20 cellular contexts compared by ENCODE assay signal in genomic region chr2:130883520-130883919, GRCh38. TPM values are rescaled to one million over a fixed set of nuclear protein-coding genes. Genes with fewer than 3 reads are reported as not detected.
"Had no signal": no experiment of that assay in that cellular context is flagged by ENCODE, and none has a peak within 500 bp of the region (broad histone marks: within the 10 kb centered on the region; RNA-seq: fewer than 3 reads in every experiment).

No MANE protein-coding gene starts in this region.

- H3K9me3 Mint-ChIP-seq: stimulated activated naive B cell treated with anti-CD40 and anti-IgM and Interleukin-4, amounts not matched to agents 10 μg/mL and 1 μg/mL and 100 μg/mL, for 72 hours; stimulated activated naive CD8-positive, alpha-beta T cell treated with anti-CD3 and anti-CD28 coated beads, Interleukin-15, amount 100 ng/mL, for 72 hours had no signal

- H3K36me3 Mint-ChIP-seq: naive thymus-derived CD4-positive, alpha-beta T cell; stimulated activated naive B cell treated with anti-CD40 and anti-IgM and Interleukin-4, amounts not matched to agents 10 μg/mL and 1 μg/mL and 100 μg/mL, for 72 hours had no signal

- H3K27ac Mint-ChIP-seq: naive thymus-derived CD4-positive, alpha-beta T cell; stimulated activated naive B cell treated with anti-CD40 and anti-IgM and Interleukin-4, amounts not matched to agents 10 μg/mL and 1 μg/mL and 100 μg/mL, for 72 hours; stimulated activated naive CD8-positive, alpha-beta T cell treated with anti-CD3 and anti-CD28 coated beads, Interleukin-15, amount 100 ng/mL, for 72 hours had no signal

- H3K27ac ChIP-seq: coronary artery, esophagus muscularis mucosa, gastroesophageal sphincter, left ventricle myocardium inferior, thoracic aorta, transverse colon had no signal

- H3K4me1 Mint-ChIP-seq: naive thymus-derived CD4-positive, alpha-beta T cell; stimulated activated naive B cell treated with anti-CD40 and anti-IgM and Interleukin-4, amounts not matched to agents 10 μg/mL and 1 μg/mL and 100 μg/mL, for 72 hours; stimulated activated naive CD8-positive, alpha-beta T cell treated with anti-CD3 and anti-CD28 coated beads, Interleukin-15, amount 100 ng/mL, for 72 hours had no signal

- H3K4me3 ChIP-seq: coronary artery, esophagus muscularis mucosa, gastroesophageal sphincter, left ventricle myocardium inferior, lung, thoracic aorta, transverse colon had no signal

- ATAC-seq: gastroesophageal sphincter; left cardiac atrium; naive thymus-derived CD4-positive, alpha-beta T cell; sciatic nerve; stimulated activated naive B cell treated with anti-CD40 and anti-IgM and Interleukin-4, amounts not matched to agents 10 μg/mL and 1 μg/mL and 100 μg/mL, for 72 hours; stimulated activated naive CD8-positive, alpha-beta T cell treated with anti-CD3 and anti-CD28 coated beads, Interleukin-15, amount 100 ng/mL, for 72 hours had no signal

- DNase-seq: effector CD4-positive, alpha-beta T cell; glutamatergic neuron; kidney; left cardiac atrium; left ventricle myocardium inferior; mesendoderm; naive thymus-derived CD4-positive, alpha-beta T cell; posterior cingulate gyrus; stimulated activated CD4-positive, alpha-beta T cell treated with anti-CD3 and anti-CD28 coated beads, Interleukin-2, amount 100 ng/mL, for 24 hours; stimulated activated CD4-positive, alpha-beta T cell treated with anti-CD3 and anti-CD28 coated beads, Interleukin-4, amount 100 ng/mL, for 4 hours; stimulated activated naive B cell treated with anti-CD40 and anti-IgM and Interleukin-4, amounts not matched to agents 10 μg/mL and 1 μg/mL and 100 μg/mL, for 72 hours; stimulated activated naive CD8-positive, alpha-beta T cell treated with anti-CD3 and anti-CD28 coated beads, Interleukin-15, amount 100 ng/mL, for 72 hours; transverse colon had no signal

- H3K36me3 ChIP-seq: esophagus muscularis mucosa, gastroesophageal sphincter, left ventricle myocardium inferior, thoracic aorta, transverse colon had no signal

- H3K9me3 ChIP-seq: thoracic aorta, transverse colon had no signal

- H3K4me3 Mint-ChIP-seq: naive thymus-derived CD4-positive, alpha-beta T cell; stimulated activated naive B cell treated with anti-CD40 and anti-IgM and Interleukin-4, amounts not matched to agents 10 μg/mL and 1 μg/mL and 100 μg/mL, for 72 hours; stimulated activated naive CD8-positive, alpha-beta T cell treated with anti-CD3 and anti-CD28 coated beads, Interleukin-15, amount 100 ng/mL, for 72 hours had no signal

- H3K4me1 ChIP-seq: esophagus muscularis mucosa, gastroesophageal sphincter, left ventricle myocardium inferior, transverse colon had no signal

RNA-seq across cellular contexts. Expression of gene ARHGEF4, which starts 46.8 kb away (rescaled TPM):
- total RNA-seq: pulmonary artery endothelial cell had no signal
